In the genomic region with DNA sequence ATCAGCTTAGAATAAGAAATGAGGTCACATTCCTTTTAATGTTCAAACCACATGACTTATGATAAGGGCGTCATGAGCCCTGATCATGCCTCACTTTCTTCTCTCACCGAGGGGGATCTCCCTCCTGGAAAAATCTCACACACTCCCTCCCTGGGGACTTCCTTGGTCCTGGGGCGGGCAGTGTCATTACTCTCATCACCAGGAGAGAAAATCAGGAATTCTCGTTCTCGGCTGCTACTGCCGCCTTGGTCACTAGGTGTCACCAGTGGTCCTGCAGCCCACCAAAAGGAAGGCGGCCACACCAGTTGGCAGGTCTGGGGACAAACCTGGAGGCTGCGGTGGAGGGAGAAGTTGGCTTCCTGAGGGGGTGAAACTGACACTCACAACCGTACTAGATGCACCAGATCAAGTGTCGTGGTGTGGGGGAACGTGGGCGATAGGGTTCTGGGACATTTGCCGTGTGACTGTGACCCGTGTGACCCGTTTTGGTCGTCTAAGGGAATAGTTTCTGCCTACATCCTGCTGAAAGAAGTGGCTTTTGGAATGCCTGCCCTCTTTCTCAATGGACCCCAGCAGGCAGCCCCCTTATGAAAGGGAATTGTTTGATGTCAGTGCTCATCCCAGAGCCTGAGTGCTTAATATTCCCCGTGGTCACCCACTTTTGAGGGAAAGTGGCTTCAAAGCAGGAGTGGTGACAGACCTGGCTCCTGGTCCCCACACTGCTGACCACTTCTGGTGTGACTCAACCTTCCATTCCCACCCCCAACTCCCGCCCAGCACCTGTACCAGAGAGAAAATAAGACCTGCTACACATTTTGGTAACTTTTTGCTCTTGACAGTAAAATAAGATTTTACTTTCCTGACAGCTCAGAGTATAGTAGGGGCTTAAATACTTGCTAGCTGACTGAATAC, we compare ENCODE assay signal across 8 cellular contexts.
DNase-seq lines count a peak whose midpoint lies in the region; ATAC-seq and TF ChIP-seq lines count a peak whose summit lies in the region.

No MANE protein-coding gene starts in this region.

- peak; percentile 85 for TF ChIP-seq CTCF in BE2C (IDR thresholded peaks at IDR 0.05; ENCODE audit: low read depth, low read length)
- TF ChIP-seq CTCF in epithelial cell of proximal tubule (conservative IDR thresholded peaks at IDR 0.05; ENCODE audit: low read depth, low read length): peak; percentile 73
- peak; percentile 50 for TF ChIP-seq CTCF in mucosa of descending colon (IDR thresholded peaks at IDR 0.05)
- peak in 4 of 7 experiments; percentile 42 to 68 (median 58) for TF ChIP-seq CTCF in stomach (IDR thresholded peaks at IDR 0.05)

- ATAC-seq in GM19023 (IDR thresholded peaks at IDR 0.05; ENCODE audit: unreplicated experiment): peak; percentile 70
- peak; percentile 54 for ATAC-seq in HG03135 (IDR thresholded peaks at IDR 0.05; ENCODE audit: unreplicated experiment)
- ATAC-seq in mucosa of descending colon: peak; percentile 67

- no peak for TF ChIP-seq EP300 in stomach (IDR thresholded peaks at IDR 0.05)

- H3K27ac ChIP-seq in stomach: no peak overlapping the region

- intact Hi-C loops in mucosa of descending colon (cut with DNase I, micrococcal nuclease): no loop called here
- intact Hi-C loops in stomach (cut with DNase I; ENCODE audit: low total_unique reads): no loop called here

- WGBS in stomach, 5 donors: 10 to 15% (median 13%) methylated on average over 17 to 18 of the region's 18 CpGs

- H3K9me3 ChIP-seq in BE2C (no peaks in the 10 kb centered on the region), mucosa of descending colon (no peaks in the 10 kb centered on the region), stomach (no peaks in the 10 kb centered on the region)

- H3K27me3 ChIP-seq in BE2C (no peaks in the 10 kb centered on the region; the same call in none of the 2 replicates), stomach (no peaks in the 10 kb centered on the region)

- H3K4me1 ChIP-seq in BE2C: peaks cover 6% of the 10 kb centered on the region; the same call in 1 of the 2 replicates
- no peaks in the 10 kb centered on the region for H3K4me1 ChIP-seq in mucosa of descending colon (ENCODE audit: low read depth)
- peaks cover 0 to 11% (median 8%) of the 10 kb centered on the region in 4 donors for H3K4me1 ChIP-seq in stomach

- H3K36me3 ChIP-seq in BE2C (no peaks in the 10 kb centered on the region), mucosa of descending colon (ENCODE audit: low read depth) (no peaks in the 10 kb centered on the region), stomach (no peaks in the 10 kb centered on the region)

- H3K4me3 ChIP-seq in BE2C (ENCODE audit: low read depth, low read length) (peak overlapping the region; percentile 11; the same call in 1 of the 2 replicates), epithelial cell of proximal tubule (ENCODE audit: low read depth, low read length) (peak overlapping the region; percentile 13), mucosa of descending colon (no peak overlapping the region), stomach (peak overlapping the region in 3 of 4 donors; percentile 2 to 17 (median 14))

- TF ChIP-seq POLR2A in stomach (IDR thresholded peaks at IDR 0.05): no peak

- DNase-seq in BE2C (peak; percentile 72), NCI-H510A (lab: John Stamatoyannopoulos, UW) (peak; percentile 6), epithelial cell of proximal tubule (ENCODE audit: low read depth) (peak; percentile 18), mucosa of descending colon (peak in 2 of 3 donors; percentile 33 to 42), stomach (peak; percentile 61)
- DNase-seq in activated CD8-positive, alpha-beta memory T cell treated with anti-CD3 and anti-CD28 coated beads, Interleukin-2, amount 50 U/mL, for 24 hours (ENCODE audit: extremely low read depth): peak; percentile 19

Comparison
In these comparisons a context has a peak if more than half of its experiments do, and no peak if none do; other contexts are left out.
1. DNase-seq: peak in every context shown above with its lines; median percentile 72 in BE2C; 61 in stomach; 38 in mucosa of descending colon; 19 in activated CD8-positive, alpha-beta memory T cell treated with anti-CD3 and anti-CD28 coated beads, Interleukin-2, amount 50 U/mL, for 24 hours; 18 in epithelial cell of proximal tubule; 6 in NCI-H510A.